Comparison of ENCODE assay signal across 19 cellular contexts in genomic region chr20:45118028-45118427, GRCh38. TPM values are rescaled to one million over a fixed set of nuclear protein-coding genes. Genes with fewer than 3 reads are reported as not detected.
DNase-seq lines count a peak whose midpoint lies in the region; FAIRE-seq and TF ChIP-seq lines count a peak whose summit lies in the region.
"Had no signal": no experiment of that assay in that cellular context is flagged by ENCODE, and none has a peak within 500 bp of the region (broad histone marks: within the 10 kb centered on the region; RNA-seq: fewer than 3 reads in every experiment).

No MANE protein-coding gene starts in this region.

- H3K27ac Mint-ChIP-seq in Caco-2 (ENCODE audit: unreplicated experiment): no peak overlapping the region
- H3K27ac Mint-ChIP-seq: CD8-positive, alpha-beta memory T cell; T-cell had no signal

- no peak for DNase-seq in Caco-2
- peak; percentile 31 for DNase-seq in SW480 (ENCODE audit: low spot score)
- DNase-seq in fibroblast of pulmonary artery (ENCODE audit: low read depth): no peak
- no peak for DNase-seq in GM12891 (ENCODE audit: insufficient read length, low spot score)
- no peak for DNase-seq in caudate nucleus (lab: John Stamatoyannopoulos, UW)
- DNase-seq in central memory CD4-positive, alpha-beta T cell: no peak
- no peak for DNase-seq in NCI-H2081 (lab: John Stamatoyannopoulos, UW)
- DNase-seq: ACHN; CD8-positive, alpha-beta memory T cell; DMS 273 treated with DMSO at 0.1 percent for 48 hours; EL; MV-4-11; NCI-H1436; NCI-H226; T-cell had no signal

- no peaks in the 10 kb centered on the region for H3K27me3 ChIP-seq in Caco-2 (replicated peaks; ENCODE audit: control insufficient read depth, insufficient read depth, low read length)
- no peaks in the 10 kb centered on the region for H3K27me3 ChIP-seq in Loucy (ENCODE audit: insufficient read depth, low read length, poor library complexity, severe bottlenecking)

- CTCF ChIA-PET in Caco-2 (lab: Charles Lee): interaction anchor here (0.5 to 1.0 kb wide), 7 partner anchors 12 to 226 kb away, joined by 3 to 4 read pairs (median 3); no protein-coding TSS in a partner anchor

- no peak for TF ChIP-seq POLR2A in GM12891 (IDR thresholded peaks at IDR 0.05; ENCODE audit: low read depth, low read length)

- no peaks in the 10 kb centered on the region for H3K9me3 ChIP-seq in Caco-2
- H3K9me3 ChIP-seq in Loucy (ENCODE audit: insufficient read depth, low read depth, low read length): no peaks in the 10 kb centered on the region

- no peaks in the 10 kb centered on the region for H3K4me1 Mint-ChIP-seq in Caco-2 (ENCODE audit: low read depth, unreplicated experiment)

- no peaks in the 10 kb centered on the region for H3F3A ChIP-seq in Loucy (ENCODE audit: low read depth)

- H4K20me1 ChIP-seq in Loucy (ENCODE audit: insufficient read depth, low read length, poor library complexity, severe bottlenecking): no peaks in the 10 kb centered on the region

- BruUV-seq in Caco-2 (replicated peaks; lab: Mats Ljungman, UMichigan): no TSS peak

- no peaks in the 10 kb centered on the region for H3K79me2 ChIP-seq in Loucy (ENCODE audit: insufficient read depth, low read length)

- H3K4me3 ChIP-seq in Caco-2 (ENCODE audit: low read depth, low read length): no peak overlapping the region
- no peak overlapping the region for H3K4me3 ChIP-seq in Loucy (ENCODE audit: low read length, poor library complexity, severe bottlenecking)
- H3K4me3 ChIP-seq in fibroblast of pulmonary artery (replicated peaks; ENCODE audit: low read depth, low read length): no peak overlapping the region

- no peak overlapping the region for H3K9ac ChIP-seq in Loucy (ENCODE audit: low read depth, low read length, poor library complexity, severe bottlenecking)

- no peak overlapping the region for H3K4me3 Mint-ChIP-seq in Caco-2 (ENCODE audit: unreplicated experiment)
- H3K4me3 Mint-ChIP-seq: CD8-positive, alpha-beta memory T cell; T-cell had no signal

- H3K36me3 Mint-ChIP-seq in Caco-2 (ENCODE audit: insufficient read depth, unreplicated experiment): no peaks in the 10 kb centered on the region
- H3K36me3 Mint-ChIP-seq: CD8-positive, alpha-beta memory T cell; T-cell had no signal

- POLR2A ChIA-PET in Caco-2 (lab: Charles Lee): no interaction called here

- H3K4me2 ChIP-seq in Loucy (ENCODE audit: low read depth, low read length, poor library complexity, severe bottlenecking): no peak overlapping the region

- H3K9me3 Mint-ChIP-seq in Caco-2 (ENCODE audit: unreplicated experiment): no peaks in the 10 kb centered on the region
- H3K9me3 Mint-ChIP-seq: CD8-positive, alpha-beta memory T cell; T-cell had no signal

- peaks cover 17% of the 10 kb centered on the region for H3K27me3 Mint-ChIP-seq in Caco-2 (ENCODE audit: insufficient read depth, unreplicated experiment)

- intact Hi-C loops in Caco-2 (cut with micrococcal nuclease; ENCODE audit: unreplicated experiment): no loop called here

- H3K36me3 ChIP-seq in Caco-2 (ENCODE audit: control insufficient read depth, insufficient read depth, low read length) (no peaks in the 10 kb centered on the region), Loucy (ENCODE audit: insufficient read depth, low read length) (no peaks in the 10 kb centered on the region)

- no peaks in the 10 kb centered on the region for H3K9me2 ChIP-seq in Loucy (replicated peaks; ENCODE audit: low read depth, low read length)

- H2AFZ ChIP-seq in Loucy (ENCODE audit: low read length): no peak overlapping the region

- no peak overlapping the region for H3K27ac ChIP-seq in caudate nucleus (ENCODE audit: low read depth, low read length)

- no peak for FAIRE-seq in GM12891 (lab: Jason Lieb, UNC)

- H3K4me1 ChIP-seq in Caco-2 (no peaks in the 10 kb centered on the region), Loucy (ENCODE audit: insufficient read depth, low read length, poor library complexity, severe bottlenecking) (no peaks in the 10 kb centered on the region)

- TF ChIP-seq CTCF in Caco-2 (IDR thresholded peaks at IDR 0.05; ENCODE audit: insufficient read depth in 1 of 2, low read depth in 1 of 2, low read length in 1 of 2, severe bottlenecking in 1 of 2, unreplicated experiment in 1 of 2) (peak; percentile 12 to 35), Loucy (conservative IDR thresholded peaks at IDR 0.05; ENCODE audit: low read length) (peak; percentile 47), fibroblast of pulmonary artery (IDR thresholded peaks at IDR 0.05; ENCODE audit: low read length, missing control alignments) (peak; percentile 16)

TF ChIP-seq in GM12891, 5 proteins besides CTCF, POLR2A, EP300 and RAD21:
- no peak for TF ChIP-seq PAX5 (IDR thresholded peaks at IDR 0.05; ENCODE audit: insufficient read depth, low read length, severe bottlenecking)
- no peak for TF ChIP-seq TAF1 (IDR thresholded peaks at IDR 0.05; ENCODE audit: low read depth, low read length)
- TF ChIP-seq POLR2AphosphoS5 (IDR thresholded peaks at IDR 0.05; ENCODE audit: low read depth, low read length): no peak
- no peak for TF ChIP-seq SPI1 (IDR thresholded peaks at IDR 0.05; ENCODE audit: low read depth, low read length)
- TF ChIP-seq POU2F2 (IDR thresholded peaks at IDR 0.05; ENCODE audit: low read depth, low read length): no peak

RNA-seq across cellular contexts. Expression of gene WFDC5, which starts 3.1 kb away (rescaled TPM):
- total RNA-seq in Caco-2 (2022): not detected in 2 replicates
- 0.12 TPM for polyA plus RNA-seq in GM12891 (2012; ENCODE audit: low read depth, missing spikeins)
- total RNA-seq: CD8-positive, alpha-beta memory T cell; H7; RPMI7951; T-cell had no signal
- polyA plus RNA-seq: BJ; CD8-positive, alpha-beta memory T cell had no signal

RNA-seq across cellular contexts. Expression of gene WFDC12, which starts 6.2 kb away (rescaled TPM):
- total RNA-seq in Caco-2 (2022): not detected in 2 replicates
- polyA plus RNA-seq in GM12891 (2012; ENCODE audit: low read depth, missing spikeins): not detected
- total RNA-seq: CD8-positive, alpha-beta memory T cell; H7; RPMI7951; T-cell had no signal
- polyA plus RNA-seq: BJ; CD8-positive, alpha-beta memory T cell had no signal

RNA-seq across cellular contexts. Expression of gene KCNS1, which starts 17.1 kb away (rescaled TPM):
- total RNA-seq in Caco-2 (2022): 0.09 TPM in 1 of 2 replicates, not detected in the other
- not detected for polyA plus RNA-seq in GM12891 (2012; ENCODE audit: low read depth, missing spikeins)
- polyA plus RNA-seq: CD8-positive, alpha-beta memory T cell had no signal

RNA-seq across cellular contexts. Expression of gene PI3, which starts 56.7 kb away (rescaled TPM):
- total RNA-seq in Caco-2 (2022): 3.7 and 6.8 TPM in 2 replicates
- not detected for polyA plus RNA-seq in GM12891 (2012; ENCODE audit: low read depth, missing spikeins)
- total RNA-seq: H7, RPMI7951 had no signal
- polyA plus RNA-seq: BJ; CD8-positive, alpha-beta memory T cell had no signal
